ENCODE assay signal across 8 cellular contexts in the genomic region with DNA sequence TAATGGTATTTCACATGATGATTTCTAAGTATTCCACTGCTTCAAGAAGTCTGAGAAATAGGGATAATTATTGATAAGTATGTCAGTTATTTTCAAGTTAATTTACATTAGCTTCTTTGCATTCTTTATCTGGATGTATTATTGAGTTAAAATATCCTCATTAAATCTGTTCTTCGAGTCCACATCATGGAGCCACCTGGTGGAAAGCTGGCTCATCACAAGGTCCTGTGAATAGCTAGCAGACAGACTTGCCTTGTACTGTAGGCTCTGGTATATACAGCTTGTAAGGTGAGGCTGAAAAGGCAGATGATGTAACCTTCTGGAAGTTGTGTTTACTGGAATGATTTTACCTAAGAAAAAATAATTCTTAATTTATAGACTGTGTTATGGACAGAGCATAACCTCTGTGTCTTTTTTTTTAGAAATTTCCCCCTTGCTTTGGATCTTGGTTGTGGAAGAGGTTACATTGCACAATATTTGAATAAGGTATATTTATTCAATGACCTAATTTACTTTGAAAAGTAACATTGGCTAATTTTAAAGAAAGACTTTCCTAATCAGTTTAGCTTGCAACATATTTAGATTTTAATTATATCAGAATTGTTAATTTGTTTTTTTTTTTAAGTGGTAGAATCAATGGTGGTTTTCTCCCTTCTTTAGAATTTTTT. TPM values are rescaled to one million over a fixed set of nuclear protein-coding genes. Genes with fewer than 3 reads are reported as not detected.
DNase-seq lines count a peak whose midpoint lies in the region; ATAC-seq, FAIRE-seq and TF ChIP-seq lines count a peak whose summit lies in the region.

No MANE protein-coding gene starts in this region.

- intact Hi-C loops in head of caudate nucleus (cut with DNase I) = no loop called here

- no peaks in the 10 kb centered on the region for H3K27me3 ChIP-seq in BJ (ENCODE audit: control insufficient read depth, insufficient read depth, low read length)

- POLR2A ChIA-PET in BJ (lab: Charles Lee) = interaction anchor here (0.5 kb wide), 1 partner anchor 30 kb away, joined by 4 read pairs; no protein-coding TSS in a partner anchor

- peak; percentile 73 for TF ChIP-seq CTCF in BJ (IDR thresholded peaks at IDR 0.05; ENCODE audit: insufficient read depth, low read depth, low read length)

- DNase-seq in BJ (ENCODE audit: low read depth) (no peak), GM12892 (ENCODE audit: insufficient read length) (peak; percentile 13), NCI-H526 treated with DMSO at 0.1 percent for 48 hours (lab: John Stamatoyannopoulos, UW) (peak; percentile 36), head of caudate nucleus (peak in 40 of 42 donors; percentile 15 to 81 (median 48))
- peak; percentile 34 to 36 for DNase-seq in activated T-cell treated with anti-CD3 and anti-CD28 coated beads, Interleukin-2, amount 50 U/mL, for 48 hours
- DNase-seq in stimulated activated CD4-positive, alpha-beta T cell treated with anti-CD3 and anti-CD28 coated beads, Interleukin-2, amount 100 ng/mL, for 24 hours = peak; percentile 26 to 32

- CTCF ChIA-PET in BJ (lab: Yijun Ruan, JAX) = interaction anchor here (0.6 to 2.3 kb wide), 12 partner anchors 8 to 779 kb away, joined by 3 to 10 read pairs (median 4); no protein-coding TSS in a partner anchor

- FAIRE-seq in GM12892 (lab: Jason Lieb, UNC) = peak; percentile 5

- no peak overlapping the region for H3K4me3 ChIP-seq in BJ (ENCODE audit: low read depth, low read length)

- no peak for TF ChIP-seq POLR2A in GM12892 (IDR thresholded peaks at IDR 0.05; ENCODE audit: low read depth, low read length)

- H3K36me3 ChIP-seq in BJ (ENCODE audit: control insufficient read depth, insufficient read depth, low read length) = peaks cover 8% of the 10 kb centered on the region

- ATAC-seq in HG03175 (IDR thresholded peaks at IDR 0.05; ENCODE audit: unreplicated experiment) = peak; percentile 32
- no peak for ATAC-seq in GM18511 (IDR thresholded peaks at IDR 0.05; ENCODE audit: unreplicated experiment)

RNA-seq across cellular contexts. Expression of a gene that starts 3.5 kb away (rescaled TPM):
- 6.3 and 16.1 TPM in 2 replicates for polyA plus RNA-seq in BJ (2011; rRNA removed)
- polyA minus RNA-seq in BJ (2011; rRNA and poly(A)+ RNA removed) = 4.9 and 5.8 TPM in 2 replicates
- polyA plus RNA-seq in GM12892 (2012; ENCODE audit: missing spikeins) = 20.9 TPM

RNA-seq across cellular contexts. Expression of a gene that starts 3.6 kb away (rescaled TPM):
- polyA plus RNA-seq in BJ (2011; rRNA removed) = 0.76 and 2.8 TPM in 2 replicates
- polyA minus RNA-seq in BJ (2011; rRNA and poly(A)+ RNA removed) = 0.14 and 1.3 TPM in 2 replicates
- 19.8 TPM for polyA plus RNA-seq in GM12892 (2012; ENCODE audit: missing spikeins)
